9 cellular contexts compared by ENCODE assay signal in the genomic region with DNA sequence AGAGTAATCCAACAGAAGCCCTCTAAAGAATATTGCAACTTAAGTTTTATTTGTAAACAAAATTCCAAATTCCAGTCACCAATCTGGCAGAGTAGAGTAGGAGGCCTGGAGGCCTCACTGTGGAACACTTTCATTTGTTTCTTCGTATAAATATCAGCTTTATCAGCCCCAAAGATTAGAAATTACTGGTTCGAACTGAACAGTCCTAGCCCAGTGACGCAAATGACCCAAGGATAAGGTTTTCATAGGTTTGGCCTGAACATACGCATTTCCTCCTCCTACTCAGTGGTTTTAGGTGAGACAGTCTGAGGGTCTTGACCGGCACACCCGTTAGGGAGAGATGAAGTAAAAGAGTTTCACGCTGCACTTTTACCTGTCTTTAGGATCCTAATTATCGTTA. TPM values are rescaled to one million over a fixed set of nuclear protein-coding genes. Genes with fewer than 3 reads are reported as not detected.
A peak's percentile ranks its signal among the peaks of the same experiment; 100 is the strongest.
DNase-seq lines count a peak whose midpoint lies in the region; ATAC-seq and TF ChIP-seq lines count a peak whose summit lies in the region.
"Had no signal": no experiment of that assay in that cellular context is flagged by ENCODE, and none has a peak within 500 bp of the region (broad histone marks: within the 10 kb centered on the region; RNA-seq: fewer than 3 reads in every experiment).

No MANE protein-coding gene starts in this region.

- peak overlapping the region; percentile 93 for H3K4me3 ChIP-seq in colonic mucosa
- peak overlapping the region in 1 of 2 donors; percentile 48 for H3K4me3 ChIP-seq in muscle layer of colon (ENCODE audit: low read depth in 1 of 2, low read length in 2 of 2)

- intact Hi-C loops in colonic mucosa (cut with DNase I), result no loop called here

- peak overlapping the region; percentile 72 for H3K4me3 Mint-ChIP-seq in stimulated activated naive CD8-positive, alpha-beta T cell treated with anti-CD3 and anti-CD28 coated beads, Interleukin-15, Interleukin-2, amounts not matched to agents 100 ng/mL and 50 ng/mL, for 24 hours

- no peak overlapping the region for H3K27ac Mint-ChIP-seq in stimulated activated naive CD8-positive, alpha-beta T cell treated with anti-CD3 and anti-CD28 coated beads, Interleukin-15, Interleukin-2, amounts not matched to agents 100 ng/mL and 50 ng/mL, for 24 hours

- H3K4me1 ChIP-seq in colonic mucosa (peaks cover 4% of the 10 kb centered on the region), muscle layer of colon (ENCODE audit: insufficient read depth, low read length) (peaks cover 33% of the 10 kb centered on the region)

- DNase-seq in stimulated activated naive CD8-positive, alpha-beta T cell treated with anti-CD3 and anti-CD28 coated beads, Interleukin-15, Interleukin-2, amounts not matched to agents 100 U/mL and 50 U/mL, for 24 hours, result no peak
- no peak for DNase-seq in colonic mucosa
- DNase-seq in stimulated activated CD4-positive, alpha-beta T cell treated with anti-CD3 and anti-CD28 coated beads, Interleukin-4, amount 100 ng/mL, for 1 hour, result no peak
- no peak for DNase-seq in activated effector memory CD4-positive, alpha-beta T cell treated with anti-CD3 and anti-CD28 coated beads, Interleukin-2, amount 50 U/mL, for 16 hours
- no peak for DNase-seq in NCI-H1417 (lab: John Stamatoyannopoulos, UW)

- peaks cover 30% of the 10 kb centered on the region for H3K27me3 Mint-ChIP-seq in stimulated activated naive CD8-positive, alpha-beta T cell treated with anti-CD3 and anti-CD28 coated beads, Interleukin-15, Interleukin-2, amounts not matched to agents 100 ng/mL and 50 ng/mL, for 24 hours

- H3K9me3 ChIP-seq in colonic mucosa (no peaks in the 10 kb centered on the region), muscle layer of colon (ENCODE audit: low read length) (no peaks in the 10 kb centered on the region)

- no peaks in the 10 kb centered on the region for H3K9me3 Mint-ChIP-seq in stimulated activated naive CD8-positive, alpha-beta T cell treated with anti-CD3 and anti-CD28 coated beads, Interleukin-15, Interleukin-2, amounts not matched to agents 100 ng/mL and 50 ng/mL, for 24 hours

- no peak for ATAC-seq in stimulated activated naive CD8-positive, alpha-beta T cell treated with anti-CD3 and anti-CD28 coated beads, Interleukin-15, Interleukin-2, amounts not matched to agents 100 U/mL and 50 U/mL, for 24 hours
- ATAC-seq in HG03108 (IDR thresholded peaks at IDR 0.05; ENCODE audit: unreplicated experiment), result no peak

- H3K36me3 Mint-ChIP-seq in stimulated activated naive CD8-positive, alpha-beta T cell treated with anti-CD3 and anti-CD28 coated beads, Interleukin-15, Interleukin-2, amounts not matched to agents 100 ng/mL and 50 ng/mL, for 24 hours (ENCODE audit: low read depth), result no peaks in the 10 kb centered on the region

- no peaks in the 10 kb centered on the region for H3K27me3 ChIP-seq in colonic mucosa
- no peaks in the 10 kb centered on the region for H3K27me3 ChIP-seq in muscle layer of colon (ENCODE audit: control insufficient read depth in 1 of 2, insufficient read depth in 2 of 2, low read length in 2 of 2)

- no peak for TF ChIP-seq CTCF in colonic mucosa (IDR thresholded peaks at IDR 0.05)

- H3K36me3 ChIP-seq in colonic mucosa (no peaks in the 10 kb centered on the region), muscle layer of colon (ENCODE audit: insufficient read depth, low read length) (no peaks in the 10 kb centered on the region)

- H3K27ac ChIP-seq in colonic mucosa, result peak overlapping the region; percentile 94
- H3K27ac ChIP-seq in muscle layer of colon (ENCODE audit: low read depth, low read length), result no peak overlapping the region

- peak overlapping the region in 1 of 2 donors; percentile 73 for H3K9ac ChIP-seq in colonic mucosa (ENCODE audit: low read depth in 2 of 2, low read length in 2 of 2)
- H3K9ac ChIP-seq in muscle layer of colon (ENCODE audit: low read length), result peak overlapping the region; percentile 34

- H3K4me1 Mint-ChIP-seq in stimulated activated naive CD8-positive, alpha-beta T cell treated with anti-CD3 and anti-CD28 coated beads, Interleukin-15, Interleukin-2, amounts not matched to agents 100 ng/mL and 50 ng/mL, for 24 hours (ENCODE audit: low read depth), result peaks cover 11% of the 10 kb centered on the region

RNA-seq across cellular contexts. Expression of gene CDC42BPB, which starts 1.7 kb away (rescaled TPM):
- total RNA-seq in colonic mucosa, result 10 to 100 TPM; 67.9 to 83.8 TPM

RNA-seq across cellular contexts. Expression of gene LBHD2, which starts 28.3 kb away (rescaled TPM):
- total RNA-seq in colonic mucosa, result not detected
- total RNA-seq: renal cortical epithelial cell had no signal

RNA-seq across cellular contexts. Expression of gene EXOC3L4, which starts 38.8 kb away (rescaled TPM):
- 10 to 100 TPM; 11.3 to 15.6 TPM for total RNA-seq in colonic mucosa
